14 cellular contexts compared by ENCODE assay signal in genomic region chr22:35037089-35037488, GRCh38. TPM values are rescaled to one million over a fixed set of nuclear protein-coding genes. Genes with fewer than 3 reads are reported as not detected.
DNase-seq lines count a peak whose midpoint lies in the region; ATAC-seq, FAIRE-seq and TF ChIP-seq lines count a peak whose summit lies in the region.
"Had no signal": no experiment of that assay in that cellular context is flagged by ENCODE, and none has a peak within 500 bp of the region (broad histone marks: within the 10 kb centered on the region; RNA-seq: fewer than 3 reads in every experiment).

No MANE protein-coding gene starts in this region.

- DNase-seq in HepG2 (ENCODE audit: low spot score): no peak
- DNase-seq in right lobe of liver: no peak
- DNase-seq in NCI-H82 treated with DMSO at 0.1 percent for 48 hours (lab: John Stamatoyannopoulos, UW; ENCODE audit: unreplicated experiment): peak; percentile 3
- no peak for DNase-seq in foreskin keratinocyte
- DNase-seq in urothelium cell line (ENCODE audit: low spot score): peak; percentile 72
- no peak for DNase-seq in HCEC 1CT
- DNase-seq: activated effector memory CD4-positive, alpha-beta T cell treated with anti-CD3 and anti-CD28 coated beads, Interleukin-2, amount 50 U/mL, for 16 hours; colonic mucosa; MG63; stomach had no signal

- H4K20me1 ChIP-seq in HepG2 (ENCODE audit: insufficient read depth, low read length): no peaks in the 10 kb centered on the region
- H4K20me1 ChIP-seq: BLaER1 had no signal

- H3K9ac ChIP-seq in HepG2 (ENCODE audit: insufficient read depth, low read depth, low read length): no peak overlapping the region
- H3K9ac ChIP-seq: BLaER1 had no signal

- POLR2A ChIA-PET in HepG2 (lab: Yijun Ruan, JAX): no interaction called here

- H2AFZ ChIP-seq in HepG2 (ENCODE audit: low read length): no peak overlapping the region

- H3K4me1 ChIP-seq in HepG2 (ENCODE audit: insufficient read depth, low read length): no peaks in the 10 kb centered on the region
- no peaks in the 10 kb centered on the region for H3K4me1 ChIP-seq in right lobe of liver
- H3K4me1 ChIP-seq in foreskin keratinocyte: no peaks in the 10 kb centered on the region
- H3K4me1 ChIP-seq: BLaER1, colonic mucosa, stomach had no signal

- peak; percentile 45 for TF ChIP-seq CTCF in HepG2 (CRISPR knock-in tag; IDR thresholded peaks at IDR 0.05)
- no peak for TF ChIP-seq CTCF in right lobe of liver (IDR thresholded peaks at IDR 0.05)
- peak; percentile 32 for TF ChIP-seq CTCF in foreskin keratinocyte (conservative IDR thresholded peaks at IDR 0.05)

- in situ Hi-C loops in HepG2 (cut with HindIII; ENCODE audit: extremely low pct_ligation_motif_present, low pct_unique_long_range_greater_than_20kb): loop anchor here (10.0 kb wide), 1 partner anchor 622 kb away; no protein-coding TSS in a partner anchor

- H3K27ac ChIP-seq in HepG2 (ENCODE audit: extremely low read length, insufficient read depth, low read length) (no peak overlapping the region), right lobe of liver (no peak overlapping the region), foreskin keratinocyte (no peak overlapping the region)
- H3K27ac ChIP-seq: BLaER1, colonic mucosa, stomach had no signal

- no peaks in the 10 kb centered on the region for H3K36me3 ChIP-seq in HepG2 (replicated peaks in 1 of 2; ENCODE audit: control insufficient read depth in 1 of 2, insufficient read depth in 2 of 2, low read length in 2 of 2)
- H3K36me3 ChIP-seq in right lobe of liver: no peaks in the 10 kb centered on the region
- H3K36me3 ChIP-seq: BLaER1, colonic mucosa, MG63, stomach had no signal

- CTCF ChIA-PET in HepG2 (lab: Yijun Ruan, JAX; ENCODE audit: low intra/inter-chr PET ratio, low total read pairs): no interaction called here

- intact Hi-C loops in HepG2 (cut with micrococcal nuclease; ENCODE audit: unreplicated experiment): no loop called here
- intact Hi-C loops in right lobe of liver (cut with DNase I): no loop called here

- no peaks in the 10 kb centered on the region for H3K79me2 ChIP-seq in HepG2 (ENCODE audit: insufficient read depth, low read length)

- no peaks in the 10 kb centered on the region; a peak in 1 of 5 replicates for H3K27me3 ChIP-seq in HepG2 (ENCODE audit: control insufficient read depth in 1 of 2, insufficient read depth in 2 of 2, low read length in 2 of 2)
- H3K27me3 ChIP-seq in right lobe of liver: no peaks in the 10 kb centered on the region
- H3K27me3 ChIP-seq in foreskin keratinocyte: no peaks in the 10 kb centered on the region
- H3K27me3 ChIP-seq: BLaER1, colonic mucosa, MG63, stomach had no signal

- H3K4me2 ChIP-seq in HepG2 (ENCODE audit: low read depth, low read length): no peak overlapping the region
- H3K4me2 ChIP-seq: BLaER1 had no signal

- FAIRE-seq in HepG2 (lab: Jason Lieb, UNC): no peak
- peak; percentile 91 for FAIRE-seq in urothelium cell line (lab: Jason Lieb, UNC)

- H3K4me3 ChIP-seq in HepG2 (replicated peaks in 1 of 3; ENCODE audit: insufficient read depth in 1 of 3, low read depth in 2 of 3, low read length in 3 of 3) (no peak overlapping the region), right lobe of liver (no peak overlapping the region)
- H3K4me3 ChIP-seq: BLaER1, colonic mucosa, MG63, stomach had no signal

- no TSS peak for BruUV-seq in HepG2 (replicated peaks; lab: Mats Ljungman, UMichigan)

- 4% methylated on average over 3 of the region's 4 CpGs for WGBS in HepG2 (ENCODE audit: low lambda C conversion rate)
- WGBS in right lobe of liver (ENCODE audit: insufficient coverage, low coverage, low lambda C conversion rate, missing lambda C conversion rate): 52% methylated on average over 4 of the region's 4 CpGs

- ATAC-seq in HepG2 (peak; percentile 54; the same call in 2 of the 3 replicates), right lobe of liver (no peak), foreskin keratinocyte (no peak), GM18868 (IDR thresholded peaks at IDR 0.05; ENCODE audit: unreplicated experiment) (no peak), HG03457 (IDR thresholded peaks at IDR 0.05; ENCODE audit: unreplicated experiment) (no peak)

- TF ChIP-seq RAD21 in HepG2 (CRISPR knock-in tag; IDR thresholded peaks at IDR 0.05): no peak

- H3K9me3 ChIP-seq in HepG2 (ENCODE audit: low read length): no peaks in the 10 kb centered on the region
- no peaks in the 10 kb centered on the region for H3K9me3 ChIP-seq in right lobe of liver
- H3K9me3 ChIP-seq: BLaER1, colonic mucosa, MG63, stomach had no signal

- TF ChIP-seq POLR2A in HepG2 (IDR thresholded peaks at IDR 0.05; ENCODE audit: insufficient read depth in 1 of 2, low read depth in 2 of 2, low read length in 2 of 2) (no peak), right lobe of liver (IDR thresholded peaks at IDR 0.05) (no peak)

- TF ChIP-seq EP300 in HepG2 (IDR thresholded peaks at IDR 0.05; ENCODE audit: low read depth in 2 of 2, low read length in 2 of 2) (no peak), HepG2 (CRISPR knock-in tag; IDR thresholded peaks at IDR 0.05; ENCODE audit: borderline replicate concordance) (no peak)

TF ChIP-seq in HepG2, 621 proteins besides CTCF, POLR2A, EP300 and RAD21:
- TF ChIP-seq SMC3 (IDR thresholded peaks at IDR 0.05; ENCODE audit: low read length): no peak
- peak; percentile 39 for TF ChIP-seq STAG1 (CRISPR knock-in tag; IDR thresholded peaks at IDR 0.05)
- TF ChIP-seq ZNF891 (CRISPR knock-in tag; IDR thresholded peaks at IDR 0.05): no peak
- TF ChIP-seq TIGD3 (CRISPR knock-in tag; IDR thresholded peaks at IDR 0.05; ENCODE audit: borderline replicate concordance): no peak
- no peak for TF ChIP-seq DDIT3 (CRISPR knock-in tag; IDR thresholded peaks at IDR 0.05)
- TF ChIP-seq ZNF383 (CRISPR knock-in tag; IDR thresholded peaks at IDR 0.05; ENCODE audit: borderline replicate concordance): no peak
- TF ChIP-seq MLLT10 (CRISPR knock-in tag; IDR thresholded peaks at IDR 0.05): no peak
- TF ChIP-seq ZNF737 (CRISPR knock-in tag; IDR thresholded peaks at IDR 0.05; ENCODE audit: borderline replicate concordance): no peak
- TF ChIP-seq TBX3 (IDR thresholded peaks at IDR 0.05; ENCODE audit: borderline replicate concordance): no peak

RNA-seq across cellular contexts. Expression of gene ISX, which starts 28.9 kb away (rescaled TPM):
- total RNA-seq in HepG2 (2016; rRNA removed; fragmentation: Illumina TruSeq; extraction: Trizol) (1.8 and 3.0 TPM in 2 replicates), right lobe of liver (not detected), foreskin keratinocyte (not detected in 2 replicates)
- 0.30 and 0.44 TPM in 2 replicates for total RNA-seq in HepG2 (2016; cell fraction: cytosol; rRNA removed; fragmentation: Illumina TruSeq; extraction: Trizol; ENCODE audit: low read depth)
- total RNA-seq in HepG2 (2016; cell fraction: insoluble cytoplasmic fraction; rRNA removed; fragmentation: Illumina TruSeq; extraction: Trizol): 2.1 and 3.1 TPM in 2 replicates
- total RNA-seq in HepG2 (2016; cell fraction: membrane; rRNA removed; fragmentation: Illumina TruSeq; extraction: Trizol): 1.0 and 1.8 TPM in 2 replicates
- total RNA-seq in HepG2 (2016; cell fraction: nucleus; rRNA removed; fragmentation: Illumina TruSeq; extraction: Trizol): 1.4 and 1.7 TPM in 2 replicates
- polyA plus RNA-seq in HepG2 (2011; rRNA removed) (1.4 TPM in 2 replicates), foreskin keratinocyte (not detected in 2 replicates)
- 1.2 TPM in 2 replicates for polyA plus RNA-seq in HepG2 (2011; cell fraction: cytosol; rRNA removed)
- polyA plus RNA-seq in HepG2 (2011; cell fraction: nucleus; rRNA removed): 0.88 and 1.2 TPM in 2 replicates
- polyA plus RNA-seq in HepG2 (2012): 2.0 and 3.0 TPM in 2 replicates
- polyA plus RNA-seq in HepG2 (2016; cell fraction: cytosol; fragmentation: Illumina TruSeq; extraction: Trizol; ENCODE audit: low read depth): 0.20 and 0.23 TPM in 2 replicates
- 2.5 and 2.7 TPM in 2 replicates for polyA plus RNA-seq in HepG2 (2016; cell fraction: insoluble cytoplasmic fraction; fragmentation: Illumina TruSeq; extraction: Trizol; ENCODE audit: low read depth)
- polyA plus RNA-seq in HepG2 (2016; cell fraction: membrane; fragmentation: Illumina TruSeq; extraction: Trizol; ENCODE audit: low read depth): 0.49 and 0.70 TPM in 2 replicates
- polyA plus RNA-seq in HepG2 (2016; cell fraction: nucleus; fragmentation: Illumina TruSeq; extraction: Trizol; ENCODE audit: insufficient read depth, low read depth): 1.5 and 1.6 TPM in 2 replicates
- polyA minus RNA-seq in HepG2 (2011; rRNA and poly(A)+ RNA removed; ENCODE audit: low replicate concordance): 3.5 TPM in 1 of 2 replicates, not detected in the other
- polyA minus RNA-seq in HepG2 (2011; cell fraction: cytosol; rRNA and poly(A)+ RNA removed): 1.2 TPM in 2 replicates
- 0.77 and 2.6 TPM in 2 replicates for polyA minus RNA-seq in HepG2 (2011; cell fraction: nucleus; rRNA and poly(A)+ RNA removed)
- total RNA-seq: glomerular endothelial cell had no signal
- polyA plus RNA-seq: stomach had no signal

Comparison
In these comparisons a context has a peak if more than half of its experiments do, and no peak if none do; other contexts are left out.
1. CTCF ChIP-seq: peak in HepG2 (single experiment) and foreskin keratinocyte (single experiment); none in right lobe of liver (0 of 4).
2. DNase-seq: peak in NCI-H82 treated with DMSO at 0.1 percent for 48 hours (single experiment) and urothelium cell line (single experiment); none in HepG2 (single experiment), right lobe of liver (0 of 3), foreskin keratinocyte (0 of 2) and HCEC 1CT (single experiment).